9 cellular contexts compared by ENCODE assay signal in the genomic region with DNA sequence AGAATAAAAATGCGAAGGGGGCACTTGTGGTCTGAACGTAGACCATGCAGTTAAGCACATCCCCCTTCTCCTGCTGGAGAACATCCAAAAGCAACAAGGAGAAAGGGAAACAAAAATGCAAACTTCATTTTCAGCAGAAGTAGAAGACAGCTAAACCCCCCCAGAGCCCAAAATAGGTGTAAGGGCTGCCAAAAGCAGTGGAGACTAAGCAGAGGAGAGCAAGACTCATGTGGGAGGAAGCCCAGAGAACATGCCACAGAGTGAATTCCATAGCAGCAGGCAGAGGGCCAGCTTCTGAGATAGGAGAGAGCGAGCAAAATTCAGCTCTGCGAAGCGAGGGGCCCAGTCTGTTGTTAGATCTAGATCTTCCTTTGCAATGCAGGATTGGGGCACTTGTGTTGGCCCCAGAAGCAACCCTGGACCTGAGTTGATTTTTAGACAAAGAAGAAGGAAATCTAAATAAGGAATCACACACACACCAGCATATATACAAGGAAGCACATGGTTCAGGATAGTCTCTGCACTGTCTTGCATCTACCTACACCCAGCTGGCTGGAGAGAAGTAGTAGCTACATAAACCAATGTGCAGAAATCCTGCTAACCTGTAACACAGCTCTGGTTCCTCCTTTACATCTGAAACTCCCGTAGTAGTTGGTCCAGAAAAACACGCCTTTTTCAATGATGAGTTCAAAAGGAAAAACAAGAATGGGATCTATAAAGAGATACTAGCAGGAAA.
A peak's percentile ranks its signal among the peaks of the same experiment; 100 is the strongest.
DNase-seq lines count a peak whose midpoint lies in the region; ATAC-seq and TF ChIP-seq lines count a peak whose summit lies in the region.
"Had no signal": no experiment of that assay in that cellular context is flagged by ENCODE, and none has a peak within 500 bp of the region (broad histone marks: within the 10 kb centered on the region; RNA-seq: fewer than 3 reads in every experiment).

No MANE protein-coding gene starts in this region.

- H3K9me3 ChIP-seq in SK-N-SH (no peaks in the 10 kb centered on the region), fibroblast of lung (ENCODE audit: control insufficient read depth, insufficient read depth, low read depth, low read length) (no peaks in the 10 kb centered on the region), upper lobe of left lung (no peaks in the 10 kb centered on the region), MM.1S (replicated peaks; ENCODE audit: insufficient read depth, low read length) (no peaks in the 10 kb centered on the region), vagina (no peaks in the 10 kb centered on the region)

- H3K36me3 ChIP-seq in SK-N-SH (replicated peaks in 1 of 2; ENCODE audit: control insufficient read depth in 1 of 2, insufficient read depth in 2 of 2, low read length in 1 of 2) = no peaks in the 10 kb centered on the region
- no peaks in the 10 kb centered on the region for H3K36me3 ChIP-seq in fibroblast of lung (ENCODE audit: control insufficient read depth, insufficient read depth, low read length)
- H3K36me3 ChIP-seq in upper lobe of left lung = no peaks in the 10 kb centered on the region
- H3K36me3 ChIP-seq in MM.1S (replicated peaks; ENCODE audit: insufficient read depth, low read length) = no peaks in the 10 kb centered on the region
- H3K36me3 ChIP-seq in vagina = no peaks in the 10 kb centered on the region

- intact Hi-C loops in vagina (cut with DNase I) = no loop called here

- H3K4me1 ChIP-seq in SK-N-SH (ENCODE audit: control insufficient read depth in 1 of 2, insufficient read depth in 2 of 2, low read depth in 1 of 2, low read length in 1 of 2) (peaks cover 7 to 25% of the 10 kb centered on the region in 2 experiments), fibroblast of lung (ENCODE audit: control insufficient read depth, extremely low read depth, insufficient read depth, low read length) (peaks cover 4% of the 10 kb centered on the region), upper lobe of left lung (peaks cover 0 to 14% (median 7%) of the 10 kb centered on the region in 4 donors), MM.1S (ENCODE audit: low read length) (no peaks in the 10 kb centered on the region), vagina (no peaks in the 10 kb centered on the region)

- peak overlapping the region; percentile 61; the same call in 1 of the 2 replicates for H2AFZ ChIP-seq in SK-N-SH (ENCODE audit: low read depth)
- peak overlapping the region; percentile 76 for H2AFZ ChIP-seq in fibroblast of lung (ENCODE audit: low read length)
- H2AFZ ChIP-seq in MM.1S (ENCODE audit: low read length) = no peak overlapping the region

- peak overlapping the region; percentile 71 to 85; a peak in 3 of 4 replicates for H3K27ac ChIP-seq in SK-N-SH (ENCODE audit: low read depth in 2 of 2, low read length in 1 of 2)
- H3K27ac ChIP-seq in fibroblast of lung (ENCODE audit: insufficient read depth, low read length) = peak overlapping the region; percentile 1
- no peak overlapping the region for H3K27ac ChIP-seq in upper lobe of left lung
- H3K27ac ChIP-seq in MM.1S (ENCODE audit: low read length) = no peak overlapping the region
- H3K27ac ChIP-seq in vagina = no peak overlapping the region

- 40% methylated on average over 7 of the region's 7 CpGs for WGBS in SK-N-SH (ENCODE audit: low lambda C conversion rate)
- 47 to 72% methylated on average over 7 of the region's 7 CpGs for WGBS in upper lobe of left lung, 2 donors

- H3K9ac ChIP-seq in SK-N-SH (0 out of 2 replicates have a peak overlapping the region, but pooled peaks have one; percentile 17), fibroblast of lung (ENCODE audit: insufficient read depth, low read length) (no peak overlapping the region), MM.1S (ENCODE audit: low read length) (no peak overlapping the region)

- peaks cover 16% of the 10 kb centered on the region for H3F3A ChIP-seq in SK-N-SH (replicated peaks; ENCODE audit: insufficient read depth)
- no peaks in the 10 kb centered on the region for H3F3A ChIP-seq in MM.1S (ENCODE audit: insufficient read depth, low read length)

- CTCF ChIA-PET in SK-N-SH (lab: Yijun Ruan, JAX) = no interaction called here

- H3K27me3 ChIP-seq in SK-N-SH (ENCODE audit: insufficient read depth) = no peaks in the 10 kb centered on the region
- no peaks in the 10 kb centered on the region for H3K27me3 ChIP-seq in fibroblast of lung (ENCODE audit: control insufficient read depth, insufficient read depth, low read length)
- H3K27me3 ChIP-seq in upper lobe of left lung = no peaks in the 10 kb centered on the region
- no peaks in the 10 kb centered on the region for H3K27me3 ChIP-seq in MM.1S (replicated peaks; ENCODE audit: insufficient read depth, low read length)
- no peaks in the 10 kb centered on the region for H3K27me3 ChIP-seq in vagina

- POLR2A ChIA-PET in SK-N-SH (lab: Yijun Ruan, JAX) = no interaction called here

- no peak for TF ChIP-seq RAD21 in SK-N-SH (IDR thresholded peaks at IDR 0.05; ENCODE audit: low read length)

- H3K4me2 ChIP-seq in SK-N-SH (peak overlapping the region; percentile 60), fibroblast of lung (ENCODE audit: extremely low read depth, insufficient read depth, low read length) (peak overlapping the region; percentile 34), MM.1S (ENCODE audit: low read depth, low read length) (no peak overlapping the region)

- TF ChIP-seq CTCF in SK-N-SH (IDR thresholded peaks at IDR 0.05) = no peak
- no peak for TF ChIP-seq CTCF in fibroblast of lung (conservative IDR thresholded peaks at IDR 0.05 in 1 of 2, IDR thresholded peaks at IDR 0.05 in 1 of 2; ENCODE audit: low read depth in 1 of 2, low read length in 2 of 2)
- TF ChIP-seq CTCF in upper lobe of left lung (IDR thresholded peaks at IDR 0.05) = no peak
- no peak for TF ChIP-seq CTCF in MM.1S (IDR thresholded peaks at IDR 0.05; ENCODE audit: low read length)
- no peak for TF ChIP-seq CTCF in vagina (IDR thresholded peaks at IDR 0.05)

- H4K20me1 ChIP-seq in SK-N-SH (ENCODE audit: insufficient read depth) (no peaks in the 10 kb centered on the region), fibroblast of lung (ENCODE audit: control insufficient read depth, extremely low read depth, insufficient read depth, low read length) (no peaks in the 10 kb centered on the region), MM.1S (ENCODE audit: insufficient read depth, low read length) (no peaks in the 10 kb centered on the region)

- no peaks in the 10 kb centered on the region for H3K9me2 ChIP-seq in SK-N-SH
- H3K9me2 ChIP-seq in MM.1S (replicated peaks; ENCODE audit: insufficient read depth, low read length) = no peaks in the 10 kb centered on the region

- peak; percentile 63 to 72 for ATAC-seq in upper lobe of left lung (ENCODE audit: low FRiP score in 2 of 2)

- no peak for TF ChIP-seq POLR2A in upper lobe of left lung (IDR thresholded peaks at IDR 0.05)
- no peak for TF ChIP-seq POLR2A in vagina (IDR thresholded peaks at IDR 0.05)

- DNase-seq in SK-N-SH = no peak
- peak; percentile 63 to 95 for DNase-seq in fibroblast of lung (ENCODE audit: low read depth in 2 of 2)
- peak; percentile 70 for DNase-seq in middle frontal gyrus (ENCODE audit: extremely low spot score, low spot score)
- peak in 1 of 2 donors; percentile 23 for DNase-seq in upper lobe of left lung
- DNase-seq in cortex of kidney (lab: John Stamatoyannopoulos, UW) = no peak
- no peak for DNase-seq in MM.1S
- no peak for DNase-seq in vagina (ENCODE audit: extremely low spot score in 2 of 2)
- DNase-seq in NCI-H69 (lab: John Stamatoyannopoulos, UW) = no peak
- DNase-seq: NCI-H1694 had no signal

- no peaks in the 10 kb centered on the region for H3K79me2 ChIP-seq in SK-N-SH (ENCODE audit: insufficient read depth)
- H3K79me2 ChIP-seq in fibroblast of lung (ENCODE audit: control insufficient read depth, insufficient read depth, low read length) = no peaks in the 10 kb centered on the region
- no peaks in the 10 kb centered on the region for H3K79me2 ChIP-seq in MM.1S (ENCODE audit: low read length)

- no peak overlapping the region for H3K4me3 ChIP-seq in SK-N-SH (ENCODE audit: low read depth in 2 of 2, low read length in 1 of 2)
- no peak overlapping the region for H3K4me3 ChIP-seq in fibroblast of lung (replicated peaks in 1 of 4; ENCODE audit: control extremely low read depth in 1 of 4, insufficient read depth in 1 of 4, low read depth in 3 of 4, low read length in 4 of 4)
- H3K4me3 ChIP-seq in upper lobe of left lung = no peak overlapping the region
- no peak overlapping the region for H3K4me3 ChIP-seq in MM.1S (ENCODE audit: low read length)
- H3K4me3 ChIP-seq in vagina = no peak overlapping the region

- TF ChIP-seq EP300 in SK-N-SH (IDR thresholded peaks at IDR 0.05; ENCODE audit: borderline replicate concordance in 1 of 2, low read depth in 1 of 2, low read length in 1 of 2) (peak; percentile 38 to 86; a peak in 2 of 4 replicates), upper lobe of left lung (IDR thresholded peaks at IDR 0.05) (no peak)

TF ChIP-seq in SK-N-SH, 30 proteins besides CTCF, POLR2A, EP300 and RAD21 (continues in another document):
- TF ChIP-seq, protein P1, sequence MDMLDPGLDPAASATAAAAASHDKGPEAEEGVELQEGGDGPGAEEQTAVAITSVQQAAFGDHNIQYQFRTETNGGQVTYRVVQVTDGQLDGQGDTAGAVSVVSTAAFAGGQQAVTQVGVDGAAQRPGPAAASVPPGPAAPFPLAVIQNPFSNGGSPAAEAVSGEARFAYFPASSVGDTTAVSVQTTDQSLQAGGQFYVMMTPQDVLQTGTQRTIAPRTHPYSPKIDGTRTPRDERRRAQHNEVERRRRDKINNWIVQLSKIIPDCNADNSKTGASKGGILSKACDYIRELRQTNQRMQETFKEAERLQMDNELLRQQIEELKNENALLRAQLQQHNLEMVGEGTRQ (IDR thresholded peaks at IDR 0.05; ENCODE audit: borderline replicate concordance, low read depth, low read length) = no peak
- TF ChIP-seq FOSL2 (IDR thresholded peaks at IDR 0.05; ENCODE audit: borderline replicate concordance, low read depth) (peak; percentile 25; the same call in 1 of the 2 replicates), SIN3A (IDR thresholded peaks at IDR 0.05; ENCODE audit: borderline replicate concordance, low read depth, low read length) (peak; percentile 40; the same call in 1 of the 2 replicates), EZH2phosphoT487 (IDR thresholded peaks at IDR 0.05; ENCODE audit: borderline replicate concordance, low read depth) (no peak), GATA2 (CRISPR knock-in tag; IDR thresholded peaks at IDR 0.05) (no peak)
- TF ChIP-seq, protein P2, sequence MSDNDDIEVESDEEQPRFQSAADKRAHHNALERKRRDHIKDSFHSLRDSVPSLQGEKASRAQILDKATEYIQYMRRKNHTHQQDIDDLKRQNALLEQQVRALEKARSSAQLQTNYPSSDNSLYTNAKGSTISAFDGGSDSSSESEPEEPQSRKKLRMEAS (IDR thresholded peaks at IDR 0.05; ENCODE audit: low read depth) = peak; percentile 77

Comparison
In these comparisons a context has a peak if more than half of its experiments do, and no peak if none do; other contexts are left out.
1. DNase-seq: peak in fibroblast of lung (2 of 2) and middle frontal gyrus (single experiment); none in SK-N-SH (single experiment), cortex of kidney (single experiment), MM.1S (single experiment), vagina (0 of 2) and NCI-H69 (single experiment).
2. H3K27ac ChIP-seq: peak in SK-N-SH (2 of 2) and fibroblast of lung (single experiment); none in upper lobe of left lung (0 of 4), MM.1S (single experiment) and vagina (single experiment).